29 cellular contexts compared by ENCODE assay signal in the genomic region with DNA sequence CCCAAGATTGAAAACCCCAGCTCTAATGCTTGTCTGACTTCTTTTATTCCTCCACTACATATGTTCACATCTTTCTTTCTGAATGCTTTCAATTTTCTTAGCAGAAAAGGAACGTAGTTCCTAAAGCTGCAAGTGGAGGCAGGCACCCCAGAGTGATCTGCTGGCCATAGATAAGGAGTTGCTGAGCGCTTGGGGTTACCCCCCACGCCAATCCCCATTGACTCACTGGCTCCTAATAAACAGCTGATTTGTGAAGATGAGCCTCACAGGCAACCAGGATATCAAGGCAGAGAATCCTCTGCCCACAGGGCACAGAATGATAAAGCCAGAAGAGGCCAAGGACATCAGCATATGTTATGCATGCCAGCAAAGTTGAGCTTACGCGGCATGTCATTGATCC.
"Had no signal": no experiment of that assay in that cellular context is flagged by ENCODE, and none has a peak within 500 bp of the region (broad histone marks: within the 10 kb centered on the region; RNA-seq: fewer than 3 reads in every experiment).

No MANE protein-coding gene starts in this region.

- H3K4me3 ChIP-seq: ascending aorta, cardiac muscle cell, Peyer's patch, SJSA1 had no signal

- H3K9me3 Mint-ChIP-seq: activated CD4-positive, alpha-beta T cell treated with anti-CD3 and anti-CD28 coated beads, Interleukin-2, amount 10 ng/mL, durations not matched to agents 24 days and 14 days; activated CD8-positive, alpha-beta T cell treated with anti-CD3 and anti-CD28 coated beads for 36 hours; activated naive CD4-positive, alpha-beta T cell treated with anti-CD3 and anti-CD28 coated beads, Interleukin-2, amount 50 U/mL, for 24 hours; activated naive CD8-positive, alpha-beta T cell treated with anti-CD3 and anti-CD28 coated beads, Interleukin-2, amount 10 ng/mL, durations not matched to agents 7 days and 5 days; activated T-cell treated with anti-CD3 and anti-CD28 coated beads, Interleukin-2, amount 50 U/mL, for 24 hours; activated T-helper 2 cell treated with anti-CD3 and anti-CD28 coated beads, Interferon-gamma antibody, Interleukin-2, Interleukin-4, amounts not matched to agents 10 μg/mL and 5 μg/mL and 100 μg/mL, durations not matched to agents 14 hours and 24 hours and 36 hours; central memory CD8-positive, alpha-beta T cell; T-helper 1 cell treated with Interleukin-12 subunit alpha and Interleukin-12 subunit beta and Interleukin-4 antibody, amounts not matched to agents 30 μg/mL and 1 μg/mL, for 36 hours; T-helper 2 cell treated with Interferon-gamma antibody and Interleukin-4, amounts not matched to agents 5 μg/mL and 100 μg/mL, for 36 hours had no signal

- H3K9me3 ChIP-seq: ascending aorta, Peyer's patch, SJSA1, SK-N-SH had no signal

- H3K36me3 Mint-ChIP-seq: activated naive CD4-positive, alpha-beta T cell treated with anti-CD3 and anti-CD28 coated beads, Interleukin-2, amount 50 U/mL, for 24 hours; activated naive CD8-positive, alpha-beta T cell treated with anti-CD3 and anti-CD28 coated beads, Interleukin-2, amount 10 ng/mL, durations not matched to agents 7 days and 5 days had no signal

- H3K4me3 Mint-ChIP-seq: activated CD4-positive, alpha-beta T cell treated with anti-CD3 and anti-CD28 coated beads, Interleukin-2, amount 10 ng/mL, durations not matched to agents 24 days and 14 days; activated CD8-positive, alpha-beta T cell treated with anti-CD3 and anti-CD28 coated beads for 36 hours; activated naive CD4-positive, alpha-beta T cell treated with anti-CD3 and anti-CD28 coated beads, Interleukin-2, amount 50 U/mL, for 24 hours; activated naive CD8-positive, alpha-beta T cell treated with anti-CD3 and anti-CD28 coated beads, Interleukin-2, amount 10 ng/mL, durations not matched to agents 7 days and 5 days; activated T-cell treated with anti-CD3 and anti-CD28 coated beads, Interleukin-2, amount 50 U/mL, for 24 hours; central memory CD8-positive, alpha-beta T cell; T-helper 1 cell treated with Interleukin-12 subunit alpha and Interleukin-12 subunit beta and Interleukin-4 antibody, amounts not matched to agents 30 μg/mL and 1 μg/mL, for 36 hours; T-helper 2 cell treated with Interferon-gamma antibody and Interleukin-4, amounts not matched to agents 5 μg/mL and 100 μg/mL, for 36 hours had no signal

- ATAC-seq: activated CD8-positive, alpha-beta T cell treated with anti-CD3 and anti-CD28 coated beads for 36 hours; PC-3 had no signal

- H3K27me3 ChIP-seq: ascending aorta, cardiac muscle cell, Peyer's patch, SJSA1 had no signal

- DNase-seq: activated CD4-positive, alpha-beta T cell treated with anti-CD3 and anti-CD28 coated beads, Interleukin-2, amount 10 ng/mL, durations not matched to agents 24 days and 14 days; activated CD4-positive, alpha-beta T cell treated with anti-CD3 and anti-CD28 coated beads, Interleukin-2, amount 50 U/mL, for 4 hours; activated CD8-positive, alpha-beta T cell treated with anti-CD3 and anti-CD28 coated beads for 36 hours; activated gamma-delta T cell; activated naive CD4-positive, alpha-beta T cell treated with Interleukin-2 at 50 U/mL for 16 hours; activated naive CD8-positive, alpha-beta T cell treated with anti-CD3 and anti-CD28 coated beads, Interleukin-2, amount 10 ng/mL, durations not matched to agents 7 days and 5 days; activated T-cell treated with anti-CD3 and anti-CD28 coated beads, Interleukin-2, amount 50 U/mL, for 24 hours; amygdala; NCI-H1105; NCI-H1417 treated with DMSO at 0.1 percent for 48 hours; NCI-H1694; NCI-H1930; NCI-H2081 treated with DMSO at 0.1 percent for 48 hours; NCI-H226; NCI-H446 treated with DMSO at 0.1 percent for 48 hours; NCI-H524; PC-3; Peyer's patch; RPMI8226; SHP77 treated with DMSO at 0.1 percent for 48 hours; SK-N-SH had no signal

- H3K27ac ChIP-seq: ascending aorta, cardiac muscle cell, Peyer's patch, SJSA1 had no signal

- H3K36me3 ChIP-seq: ascending aorta, cardiac muscle cell, Peyer's patch, SJSA1 had no signal

- H3K27ac Mint-ChIP-seq: activated CD4-positive, alpha-beta T cell treated with anti-CD3 and anti-CD28 coated beads, Interleukin-2, amount 10 ng/mL, durations not matched to agents 24 days and 14 days; activated CD8-positive, alpha-beta T cell treated with anti-CD3 and anti-CD28 coated beads for 36 hours; activated naive CD4-positive, alpha-beta T cell treated with anti-CD3 and anti-CD28 coated beads, Interleukin-2, amount 50 U/mL, for 24 hours; activated naive CD8-positive, alpha-beta T cell treated with anti-CD3 and anti-CD28 coated beads, Interleukin-2, amount 10 ng/mL, durations not matched to agents 7 days and 5 days; activated T-cell treated with anti-CD3 and anti-CD28 coated beads, Interleukin-2, amount 50 U/mL, for 24 hours; activated T-helper 2 cell treated with anti-CD3 and anti-CD28 coated beads, Interferon-gamma antibody, Interleukin-2, Interleukin-4, amounts not matched to agents 10 μg/mL and 5 μg/mL and 100 μg/mL, durations not matched to agents 14 hours and 24 hours and 36 hours; T-helper 1 cell treated with Interleukin-12 subunit alpha and Interleukin-12 subunit beta and Interleukin-4 antibody, amounts not matched to agents 30 μg/mL and 1 μg/mL, for 36 hours; T-helper 2 cell treated with Interferon-gamma antibody and Interleukin-4, amounts not matched to agents 5 μg/mL and 100 μg/mL, for 36 hours had no signal

- H3K4me1 ChIP-seq: ascending aorta, Peyer's patch, SJSA1 had no signal

- H3K4me1 Mint-ChIP-seq: activated CD4-positive, alpha-beta T cell treated with anti-CD3 and anti-CD28 coated beads, Interleukin-2, amount 10 ng/mL, durations not matched to agents 24 days and 14 days; activated naive CD4-positive, alpha-beta T cell treated with anti-CD3 and anti-CD28 coated beads, Interleukin-2, amount 50 U/mL, for 24 hours; activated naive CD8-positive, alpha-beta T cell treated with anti-CD3 and anti-CD28 coated beads, Interleukin-2, amount 10 ng/mL, durations not matched to agents 7 days and 5 days; central memory CD8-positive, alpha-beta T cell had no signal

- H3K27me3 Mint-ChIP-seq: activated CD4-positive, alpha-beta T cell treated with anti-CD3 and anti-CD28 coated beads, Interleukin-2, amount 10 ng/mL, durations not matched to agents 24 days and 14 days; activated CD8-positive, alpha-beta T cell treated with anti-CD3 and anti-CD28 coated beads for 36 hours; activated naive CD8-positive, alpha-beta T cell treated with anti-CD3 and anti-CD28 coated beads, Interleukin-2, amount 10 ng/mL, durations not matched to agents 7 days and 5 days; activated T-cell treated with anti-CD3 and anti-CD28 coated beads, Interleukin-2, amount 50 U/mL, for 24 hours had no signal
